Comparison of ENCODE assay signal across 24 cellular contexts in the genomic region with DNA sequence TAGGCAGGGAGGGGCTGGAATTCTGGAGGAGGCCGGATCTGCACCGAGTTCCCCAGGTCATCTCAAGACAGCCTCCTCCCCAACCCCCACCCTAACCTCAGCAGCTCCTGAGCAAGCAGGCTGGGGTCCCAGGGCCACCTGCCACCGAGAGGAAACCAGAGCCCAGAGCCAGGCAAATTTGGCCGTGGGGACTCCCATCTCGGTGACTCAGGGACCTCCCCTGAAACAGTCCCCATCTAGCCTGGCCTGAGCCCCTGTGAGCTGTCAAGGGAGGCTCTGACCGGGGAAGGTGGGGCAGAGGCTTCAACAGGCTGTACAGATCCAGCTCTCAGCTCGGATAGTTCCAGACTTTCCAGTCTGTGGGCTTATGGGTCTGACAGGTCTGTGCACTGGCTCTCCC. TPM values are rescaled to one million over a fixed set of nuclear protein-coding genes. Genes with fewer than 3 reads are reported as not detected.
DNase-seq lines count a peak whose midpoint lies in the region; ATAC-seq and TF ChIP-seq lines count a peak whose summit lies in the region.
"Had no signal": no experiment of that assay in that cellular context is flagged by ENCODE, and none has a peak within 500 bp of the region (broad histone marks: within the 10 kb centered on the region; RNA-seq: fewer than 3 reads in every experiment).

No MANE protein-coding gene starts in this region.

- peaks cover 15% of the 10 kb centered on the region for H3K4me1 Mint-ChIP-seq in endodermal cell
- H3K4me1 Mint-ChIP-seq: activated CD4-positive, alpha-beta T cell treated with anti-CD3 and anti-CD28 coated beads for 36 hours had no signal

- no peak overlapping the region for H3K4me3 Mint-ChIP-seq in endodermal cell
- H3K4me3 Mint-ChIP-seq: activated CD4-positive, alpha-beta T cell treated with anti-CD3 and anti-CD28 coated beads for 36 hours; naive thymus-derived CD8-positive, alpha-beta T cell; stimulated activated naive B cell treated with anti-CD40 and anti-IgM and Interleukin-4, amounts not matched to agents 10 μg/mL and 1 μg/mL and 100 μg/mL, for 72 hours had no signal

- peak; percentile 52 for ATAC-seq in GM18511 (IDR thresholded peaks at IDR 0.05; ENCODE audit: unreplicated experiment)
- peak; percentile 49 for ATAC-seq in HG02588 (IDR thresholded peaks at IDR 0.05; ENCODE audit: unreplicated experiment)
- ATAC-seq in HG03097 (IDR thresholded peaks at IDR 0.05; ENCODE audit: low FRiP score, unreplicated experiment): no peak
- ATAC-seq: activated CD4-positive, alpha-beta T cell treated with anti-CD3 and anti-CD28 coated beads for 36 hours; body of pancreas; naive thymus-derived CD8-positive, alpha-beta T cell; SK-N-SH treated with all-trans-retinoic acid at 6 μM for 48 hours had no signal

- no peak overlapping the region for H3K27ac ChIP-seq in endodermal cell (ENCODE audit: low read depth, low read length)
- peak overlapping the region in 15 of 21 experiments; percentile 8 to 84 (median 56) for H3K27ac ChIP-seq in skin epidermis
- no peak overlapping the region for H3K27ac ChIP-seq in ovary
- H3K27ac ChIP-seq: body of pancreas, dorsolateral prefrontal cortex, HL-60 had no signal

- intact Hi-C loops in ovary (cut with DNase I): no loop called here

- no peak overlapping the region for H3K27ac Mint-ChIP-seq in endodermal cell
- H3K27ac Mint-ChIP-seq: activated CD4-positive, alpha-beta T cell treated with anti-CD3 and anti-CD28 coated beads for 36 hours; naive thymus-derived CD8-positive, alpha-beta T cell; progenitor cell of endocrine pancreas; stimulated activated naive B cell treated with anti-CD40 and anti-IgM and Interleukin-4, amounts not matched to agents 10 μg/mL and 1 μg/mL and 100 μg/mL, for 72 hours had no signal

- no peak for TF ChIP-seq POLR2A in ovary (IDR thresholded peaks at IDR 0.05)

- no peaks in the 10 kb centered on the region for H3K27me3 Mint-ChIP-seq in endodermal cell (ENCODE audit: insufficient read depth)

- no peaks in the 10 kb centered on the region for H3K9me3 ChIP-seq in endodermal cell (ENCODE audit: control insufficient read depth, low read length)
- H3K9me3 ChIP-seq in ovary: no peaks in the 10 kb centered on the region
- H3K9me3 ChIP-seq: BE2C, body of pancreas, tibial nerve had no signal

- H3K27me3 ChIP-seq in endodermal cell (ENCODE audit: control insufficient read depth, insufficient read depth, low read length, poor library complexity, severe bottlenecking) (no peaks in the 10 kb centered on the region), ovary (no peaks in the 10 kb centered on the region)
- H3K27me3 ChIP-seq: BE2C, body of pancreas, tibial nerve had no signal

- TF ChIP-seq EP300 in ovary (IDR thresholded peaks at IDR 0.05): no peak

- no peaks in the 10 kb centered on the region for H3K36me3 Mint-ChIP-seq in endodermal cell (ENCODE audit: low read depth)
- H3K36me3 Mint-ChIP-seq: naive thymus-derived CD8-positive, alpha-beta T cell; stimulated activated naive B cell treated with anti-CD40 and anti-IgM and Interleukin-4, amounts not matched to agents 10 μg/mL and 1 μg/mL and 100 μg/mL, for 72 hours had no signal

- H3K4me1 ChIP-seq in endodermal cell (ENCODE audit: control insufficient read depth, insufficient read depth, low read length): peaks cover 11% of the 10 kb centered on the region
- H3K4me1 ChIP-seq in ovary (ENCODE audit: insufficient read depth): no peaks in the 10 kb centered on the region
- H3K4me1 ChIP-seq: BE2C, body of pancreas had no signal

- peak; percentile 48 for DNase-seq in endodermal cell
- DNase-seq in ovary: no peak
- DNase-seq in GM19240 (ENCODE audit: insufficient read length, low spot score): no peak
- DNase-seq: activated CD4-positive, alpha-beta T cell treated with anti-CD3 and anti-CD28 coated beads for 36 hours; activated naive CD4-positive, alpha-beta T cell treated with Interleukin-2 at 50 U/mL for 16 hours; erythroblast; naive thymus-derived CD8-positive, alpha-beta T cell; NCI-H1092; NCI-H2107; NCI-H526 treated with DMSO at 0.1 percent for 48 hours; stimulated activated naive B cell treated with anti-CD40 and anti-IgM and Interleukin-4, amounts not matched to agents 10 μg/mL and 1 μg/mL and 100 μg/mL, for 72 hours; T1000 had no signal

- WGBS in endodermal cell (ENCODE audit: insufficient coverage in 1 of 2, insufficient read length in 1 of 2), 2 experiments: 79 to 92% methylated on average over 5 to 7 of the region's 7 CpGs
- 65 to 69% (median 68%) methylated on average over 7 of the region's 7 CpGs for WGBS in ovary, 3 donors

- H3K36me3 ChIP-seq in endodermal cell (ENCODE audit: control insufficient read depth, insufficient read depth, low read length): no peaks in the 10 kb centered on the region
- H3K36me3 ChIP-seq in ovary: no peaks in the 10 kb centered on the region
- H3K36me3 ChIP-seq: BE2C, tibial nerve had no signal

- H3K4me3 ChIP-seq in endodermal cell (ENCODE audit: low read length) (no peak overlapping the region), skin epidermis (no peak overlapping the region), ovary (no peak overlapping the region)
- H3K4me3 ChIP-seq: body of pancreas, dorsolateral prefrontal cortex, tibial nerve had no signal

- TF ChIP-seq CTCF in endodermal cell (conservative IDR thresholded peaks at IDR 0.05) (no peak), ovary (IDR thresholded peaks at IDR 0.05) (no peak)

- H3K9ac ChIP-seq in endodermal cell (ENCODE audit: extremely low read depth, low read length, poor library complexity, severe bottlenecking): no peak overlapping the region

- no peaks in the 10 kb centered on the region for H3K9me3 Mint-ChIP-seq in endodermal cell
- H3K9me3 Mint-ChIP-seq: naive thymus-derived CD8-positive, alpha-beta T cell; stimulated activated naive B cell treated with anti-CD40 and anti-IgM and Interleukin-4, amounts not matched to agents 10 μg/mL and 1 μg/mL and 100 μg/mL, for 72 hours had no signal

RNA-seq across cellular contexts. Expression of gene MATN1, which starts 25.8 kb away (rescaled TPM):
- total RNA-seq in endodermal cell: not detected
- polyA plus RNA-seq in endodermal cell (2013, experiment 1 of 2): 0.32 TPM
- not detected for polyA plus RNA-seq in endodermal cell (2013, experiment 2 of 2)
- total RNA-seq in ovary: under 1 TPM; 0.20 to 0.95 (median 0.51) TPM
- under 1 TPM; 0.10 to 0.52 TPM for polyA plus RNA-seq in ovary
- total RNA-seq: lower leg skin, tibial nerve had no signal

Comparison
In these comparisons a context has a peak if more than half of its experiments do, and no peak if none do; other contexts are left out.
1. H3K27ac ChIP-seq: peak in skin epidermis (15 of 21); none in endodermal cell (single experiment) and ovary (0 of 2).